20 cellular contexts compared by ENCODE assay signal in genomic region chr10:4525095-4525494, GRCh38.
"Had no signal": no experiment of that assay in that cellular context is flagged by ENCODE, and none has a peak within 500 bp of the region (broad histone marks: within the 10 kb centered on the region; RNA-seq: fewer than 3 reads in every experiment).

No MANE protein-coding gene starts in this region.

- FAIRE-seq: HTR-8/SVneo had no signal

- DNase-seq: Kasumi-1, MM.1S, NCI-H1092 treated with DMSO at 0.1 percent for 48 hours, NCI-H1436, NCI-H187 treated with DMSO at 0.1 percent for 48 hours, NCI-H2029 treated with DMSO at 0.1 percent for 48 hours, NCI-H226, NCI-H446, NCI-H510A, NCI-H524 treated with DMSO at 0.1 percent for 48 hours, NCI-H69, NCI-H774, Right ventricle myocardium superior, RPMI8226, SIG-M5 had no signal

- H3K27me3 ChIP-seq: SJSA1 had no signal

- H3K9ac ChIP-seq: KMS-11 had no signal

- H3K4me2 ChIP-seq: KMS-11 had no signal

- H3K9me3 ChIP-seq: SJSA1 had no signal

- H3K4me3 ChIP-seq: SJSA1, SK-N-MC had no signal

- H3K27ac ChIP-seq: HL-60, KMS-11, SJSA1, SK-N-MC had no signal

- H3K36me3 ChIP-seq: SJSA1 had no signal
